In the genomic region with DNA sequence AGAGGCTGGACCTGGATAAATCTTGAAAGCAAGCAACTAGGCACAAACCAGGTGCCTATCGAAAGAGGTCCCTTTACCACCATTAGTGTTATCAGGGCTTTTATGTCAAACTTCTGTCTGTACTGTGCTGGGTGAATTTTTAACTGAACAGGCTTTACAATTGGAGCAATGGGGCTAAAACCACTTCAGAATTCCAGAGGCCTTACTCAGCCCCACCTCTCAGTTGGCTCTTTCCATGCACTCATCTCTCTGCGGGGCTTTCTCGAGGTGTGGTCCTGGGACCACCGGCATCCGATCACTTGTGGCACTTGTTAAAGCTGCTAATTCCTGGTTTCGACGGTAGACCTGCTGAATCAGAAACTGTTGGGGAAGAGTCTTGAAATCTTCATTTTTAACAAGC, we compare ENCODE assay signal across 18 cellular contexts.
A peak's percentile ranks its signal among the peaks of the same experiment; 100 is the strongest.
DNase-seq lines count a peak whose midpoint lies in the region; ATAC-seq and TF ChIP-seq lines count a peak whose summit lies in the region.
"Had no signal": no experiment of that assay in that cellular context is flagged by ENCODE, and none has a peak within 500 bp of the region (broad histone marks: within the 10 kb centered on the region; RNA-seq: fewer than 3 reads in every experiment).

No MANE protein-coding gene starts in this region.

- H3K27me3 Mint-ChIP-seq in chondrocyte (ENCODE audit: low read depth) = no peaks in the 10 kb centered on the region
- peaks cover 0 to 4% of the 10 kb centered on the region in 2 donors for H3K27me3 Mint-ChIP-seq in stimulated activated naive B cell treated with anti-CD40 and anti-IgM and Interleukin-4, amounts not matched to agents 10 μg/mL and 1 μg/mL and 100 μg/mL, for 72 hours
- H3K27me3 Mint-ChIP-seq in activated T-helper 17 cell treated with anti-CD3 and anti-CD28 coated beads, Interleukin-2, amount 50 U/mL, for 72 hours = peaks cover 6% of the 10 kb centered on the region
- H3K27me3 Mint-ChIP-seq: activated T-cell treated with anti-CD3 and anti-CD28 coated beads, Interleukin-2, amount 50 U/mL, for 24 hours had no signal

- ATAC-seq in left lung = peak; percentile 95
- no peak for ATAC-seq in stimulated activated naive B cell treated with anti-CD40 and anti-IgM and Interleukin-4, amounts not matched to agents 10 μg/mL and 1 μg/mL and 100 μg/mL, for 72 hours (replicated peaks)
- ATAC-seq in activated T-helper 17 cell treated with anti-CD3 and anti-CD28 coated beads, Interleukin-2, amount 50 U/mL, for 72 hours (replicated peaks) = no peak

- H3K4me1 Mint-ChIP-seq in chondrocyte (ENCODE audit: low read depth) = peaks cover 13% of the 10 kb centered on the region
- H3K4me1 Mint-ChIP-seq in stimulated activated naive B cell treated with anti-CD40 and anti-IgM and Interleukin-4, amounts not matched to agents 10 μg/mL and 1 μg/mL and 100 μg/mL, for 72 hours = no peaks in the 10 kb centered on the region
- H3K4me1 Mint-ChIP-seq in activated T-helper 17 cell treated with anti-CD3 and anti-CD28 coated beads, Interleukin-2, amount 50 U/mL, for 72 hours = no peaks in the 10 kb centered on the region
- H3K4me1 Mint-ChIP-seq: immature natural killer cell had no signal

- H3K36me3 Mint-ChIP-seq in chondrocyte (ENCODE audit: low read depth) = no peaks in the 10 kb centered on the region
- H3K36me3 Mint-ChIP-seq in stimulated activated naive B cell treated with anti-CD40 and anti-IgM and Interleukin-4, amounts not matched to agents 10 μg/mL and 1 μg/mL and 100 μg/mL, for 72 hours = no peaks in the 10 kb centered on the region
- H3K36me3 Mint-ChIP-seq in activated T-helper 17 cell treated with anti-CD3 and anti-CD28 coated beads, Interleukin-2, amount 50 U/mL, for 72 hours (ENCODE audit: low read depth) = no peaks in the 10 kb centered on the region
- H3K36me3 Mint-ChIP-seq: immature natural killer cell had no signal

- H3K4me3 Mint-ChIP-seq in chondrocyte (ENCODE audit: unreplicated experiment) = no peak overlapping the region
- H3K4me3 Mint-ChIP-seq in stimulated activated naive B cell treated with anti-CD40 and anti-IgM and Interleukin-4, amounts not matched to agents 10 μg/mL and 1 μg/mL and 100 μg/mL, for 72 hours = no peak overlapping the region
- H3K4me3 Mint-ChIP-seq in activated T-helper 17 cell treated with anti-CD3 and anti-CD28 coated beads, Interleukin-2, amount 50 U/mL, for 72 hours = no peak overlapping the region
- H3K4me3 Mint-ChIP-seq: activated CD4-positive, alpha-beta T cell treated with anti-CD3 and anti-CD28 coated beads, Interleukin-2, amount 10 ng/mL, durations not matched to agents 24 days and 14 days; activated T-cell treated with anti-CD3 and anti-CD28 coated beads, Interleukin-2, amount 50 U/mL, for 24 hours; immature natural killer cell had no signal

- peak overlapping the region in 8 of 11 experiments; percentile 0 to 73 (median 56); a peak in 11 of 22 replicates for H3K27ac ChIP-seq in BLaER1 treated with 17β-estradiol and CSF1 and Interleukin-3, amounts not matched to agents 10 nM and 100 nM
- no peak overlapping the region for H3K27ac ChIP-seq in left lung
- H3K27ac ChIP-seq: KMS-11, prostate gland, thyroid gland had no signal

- H4K20me1 ChIP-seq in BLaER1 treated with 17β-estradiol and CSF1 and Interleukin-3, amounts not matched to agents 10 nM and 100 nM = no peaks in the 10 kb centered on the region

- DNase-seq in HuH-7 (ENCODE audit: low spot score) = peak; percentile 34
- no peak for DNase-seq in chondrocyte (ENCODE audit: low spot score)
- no peak for DNase-seq in left lung
- DNase-seq in activated CD8-positive, alpha-beta memory T cell treated with anti-CD3 and anti-CD28 coated beads, Interleukin-2, amount 50 U/mL, for 48 hours = no peak
- DNase-seq in stimulated activated naive B cell treated with anti-CD40 and anti-IgM and Interleukin-4, amounts not matched to agents 10 μg/mL and 1 μg/mL and 100 μg/mL, for 72 hours = no peak
- no peak for DNase-seq in head of caudate nucleus
- DNase-seq: activated CD4-positive, alpha-beta T cell treated with anti-CD3 and anti-CD28 coated beads, Interleukin-2, amount 10 ng/mL, durations not matched to agents 24 days and 14 days; activated T-cell treated with anti-CD3 and anti-CD28 coated beads, Interleukin-2, amount 50 U/mL, for 24 hours; DMS79 treated with DMSO at 0.1 percent for 48 hours; immature natural killer cell; NCI-H1694 treated with DMSO at 0.1 percent for 48 hours; NCI-H524 treated with DMSO at 0.1 percent for 48 hours; RPMI8226 had no signal

- peak overlapping the region in 9 of 11 experiments; percentile 25 to 68 (median 62); a peak in 15 of 22 replicates for H3K4me2 ChIP-seq in BLaER1 treated with 17β-estradiol and CSF1 and Interleukin-3, amounts not matched to agents 10 nM and 100 nM
- H3K4me2 ChIP-seq: KMS-11 had no signal

- H3K9me3 Mint-ChIP-seq in chondrocyte (ENCODE audit: low read depth) = no peaks in the 10 kb centered on the region
- no peaks in the 10 kb centered on the region for H3K9me3 Mint-ChIP-seq in stimulated activated naive B cell treated with anti-CD40 and anti-IgM and Interleukin-4, amounts not matched to agents 10 μg/mL and 1 μg/mL and 100 μg/mL, for 72 hours
- H3K9me3 Mint-ChIP-seq in activated T-helper 17 cell treated with anti-CD3 and anti-CD28 coated beads, Interleukin-2, amount 50 U/mL, for 72 hours = no peaks in the 10 kb centered on the region
- H3K9me3 Mint-ChIP-seq: activated CD4-positive, alpha-beta T cell treated with anti-CD3 and anti-CD28 coated beads, Interleukin-2, amount 10 ng/mL, durations not matched to agents 24 days and 14 days; activated T-cell treated with anti-CD3 and anti-CD28 coated beads, Interleukin-2, amount 50 U/mL, for 24 hours had no signal

- no peak overlapping the region for H3K4me3 ChIP-seq in BLaER1 treated with 17β-estradiol and CSF1 and Interleukin-3, amounts not matched to agents 10 nM and 100 nM
- no peak overlapping the region for H3K4me3 ChIP-seq in left lung
- H3K4me3 ChIP-seq: prostate gland, thyroid gland had no signal

- TF ChIP-seq CTCF in chondrocyte (IDR thresholded peaks at IDR 0.05) (no peak), left lung (IDR thresholded peaks at IDR 0.05) (no peak)

- H3K9ac ChIP-seq in BLaER1 treated with 17β-estradiol and CSF1 and Interleukin-3, amounts not matched to agents 10 nM and 100 nM = peak overlapping the region in 4 of 11 experiments; percentile 12 to 50 (median 37); a peak in 4 of 22 replicates
- H3K9ac ChIP-seq: KMS-11 had no signal

- no peaks in the 10 kb centered on the region for H3K27me3 ChIP-seq in BLaER1 treated with 17β-estradiol and CSF1 and Interleukin-3, amounts not matched to agents 10 nM and 100 nM
- H3K27me3 ChIP-seq in left lung = no peaks in the 10 kb centered on the region
- H3K27me3 ChIP-seq: thyroid gland had no signal

- H3K4me1 ChIP-seq in BLaER1 treated with 17β-estradiol and CSF1 and Interleukin-3, amounts not matched to agents 10 nM and 100 nM = peaks cover 18 to 64% (median 59%) of the 10 kb centered on the region in 10 experiments
- peaks cover 0 to 3% of the 10 kb centered on the region in 2 donors for H3K4me1 ChIP-seq in left lung
- H3K4me1 ChIP-seq: prostate gland, thyroid gland had no signal

- peaks cover 6 to 24% (median 18%) of the 10 kb centered on the region in 11 experiments; a peak in 18 of 22 replicates for H3K9me3 ChIP-seq in BLaER1 treated with 17β-estradiol and CSF1 and Interleukin-3, amounts not matched to agents 10 nM and 100 nM (replicated peaks in 1 of 11)
- no peaks in the 10 kb centered on the region for H3K9me3 ChIP-seq in left lung
- H3K9me3 ChIP-seq: prostate gland, thyroid gland had no signal

- no peaks in the 10 kb centered on the region for H3K36me3 ChIP-seq in BLaER1 treated with 17β-estradiol and CSF1 and Interleukin-3, amounts not matched to agents 10 nM and 100 nM
- H3K36me3 ChIP-seq in left lung = no peaks in the 10 kb centered on the region
- H3K36me3 ChIP-seq: prostate gland, thyroid gland had no signal

- intact Hi-C loops in left lung (cut with DNase I) (no loop called here), head of caudate nucleus (cut with DNase I) (no loop called here)

- peak overlapping the region; percentile 28 for H3K27ac Mint-ChIP-seq in chondrocyte (ENCODE audit: unreplicated experiment)
- H3K27ac Mint-ChIP-seq in stimulated activated naive B cell treated with anti-CD40 and anti-IgM and Interleukin-4, amounts not matched to agents 10 μg/mL and 1 μg/mL and 100 μg/mL, for 72 hours = no peak overlapping the region
- H3K27ac Mint-ChIP-seq in activated T-helper 17 cell treated with anti-CD3 and anti-CD28 coated beads, Interleukin-2, amount 50 U/mL, for 72 hours = no peak overlapping the region
- H3K27ac Mint-ChIP-seq: activated CD4-positive, alpha-beta T cell treated with anti-CD3 and anti-CD28 coated beads, Interleukin-2, amount 10 ng/mL, durations not matched to agents 24 days and 14 days; activated T-cell treated with anti-CD3 and anti-CD28 coated beads, Interleukin-2, amount 50 U/mL, for 24 hours; immature natural killer cell had no signal

Comparison
In these comparisons a context has a peak if more than half of its experiments do, and no peak if none do; other contexts are left out.
1. H3K27ac ChIP-seq: peak in BLaER1 treated with 17β-estradiol and CSF1 and Interleukin-3, amounts not matched to agents 10 nM and 100 nM (8 of 11); none in left lung (0 of 2).